In the genomic region with DNA sequence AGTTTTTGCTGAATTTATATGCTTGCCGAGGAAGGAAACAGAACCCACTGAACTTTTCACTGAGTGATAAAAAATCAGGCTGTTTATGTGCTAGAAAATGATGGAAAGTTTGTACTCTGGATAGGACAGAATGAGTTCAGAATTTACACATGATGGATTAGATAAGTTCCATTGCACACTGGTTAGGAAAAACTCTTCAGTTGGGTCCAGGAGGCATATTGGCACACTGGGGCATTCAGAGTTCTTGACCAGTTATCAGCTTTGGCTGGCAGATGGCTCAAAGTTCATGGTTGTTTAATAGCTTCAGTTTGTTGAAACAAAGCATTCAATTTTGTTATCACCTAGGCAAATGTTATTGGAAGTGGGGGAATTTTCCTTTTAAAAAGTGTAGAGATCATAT, we compare ENCODE assay signal across 35 cellular contexts.
"Had no signal": no experiment of that assay in that cellular context is flagged by ENCODE, and none has a peak within 500 bp of the region (broad histone marks: within the 10 kb centered on the region; RNA-seq: fewer than 3 reads in every experiment).

No MANE protein-coding gene starts in this region.

- ATAC-seq: activated CD8-positive, alpha-beta T cell treated with anti-CD3 and anti-CD28 coated beads for 36 hours; activated naive CD4-positive, alpha-beta T cell treated with anti-CD3 and anti-CD28 coated beads, Interleukin-2, amount 50 U/mL, for 72 hours; activated T-cell treated with anti-CD3 and anti-CD28 coated beads, Interleukin-2, amount 50 U/mL, for 4 hours; activated T-cell treated with anti-CD3 and anti-CD28 coated beads, Interleukin-2, amount 50 U/mL, for 72 hours; activated T-helper 17 cell treated with anti-CD3 and anti-CD28 coated beads, Interleukin-2, amount 50 U/mL, for 72 hours; body of pancreas had no signal

- H3K9me3 ChIP-seq: adrenal gland, body of pancreas, breast epithelium had no signal

- DNase-seq: activated B cell treated with CpG ODN at 0.5 μM for 24 hours; activated CD4-positive, alpha-beta memory T cell treated with anti-CD3 and anti-CD28 coated beads for 36 hours; activated CD4-positive, alpha-beta T cell treated with anti-CD3 and anti-CD28 coated beads for 4 hours; activated CD4-positive, alpha-beta T cell treated with anti-CD3 and anti-CD28 coated beads, Interleukin-2, amount 10 ng/mL, durations not matched to agents 24 days and 14 days; activated CD4-positive, alpha-beta T cell treated with anti-CD3 and anti-CD28 coated beads, Interleukin-2, amount 50 U/mL, for 1 hour; activated CD4-positive, alpha-beta T cell treated with anti-CD3 and anti-CD28 coated beads, Interleukin-2, amount 50 U/mL, for 4 hours; activated CD4-positive, CD25-positive, alpha-beta regulatory T cell treated with anti-CD3 and anti-CD28 coated beads, Interleukin-2, amount 50 U/mL, for 72 hours; activated CD8-positive, alpha-beta memory T cell treated with anti-CD3 and anti-CD28 coated beads, Interleukin-2, amount 50 U/mL, for 4 hours; activated CD8-positive, alpha-beta T cell treated with anti-CD3 and anti-CD28 coated beads for 36 hours; activated effector memory CD4-positive, alpha-beta T cell treated with anti-CD3 and anti-CD28 coated beads, Interleukin-2, amount 50 U/mL, for 16 hours; activated gamma-delta T cell treated with Interleukin-2 at 50 U/mL for 16 hours; activated naive CD4-positive, alpha-beta T cell; activated naive CD4-positive, alpha-beta T cell treated with anti-CD3 and anti-CD28 coated beads for 36 hours; activated naive CD4-positive, alpha-beta T cell treated with anti-CD3 and anti-CD28 coated beads, Interleukin-2, amount 50 U/mL, for 16 hours; activated naive CD8-positive, alpha-beta T cell treated with anti-CD3 and anti-CD28 coated beads for 36 hours; activated T-cell treated with anti-CD3 and anti-CD28 coated beads for 4 hours; activated T-cell treated with anti-CD3 and anti-CD28 coated beads, Interleukin-2, amount 50 U/mL, for 1 hour; activated T-cell treated with anti-CD3 and anti-CD28 coated beads, Interleukin-2, amount 50 U/mL, for 4 hours; activated T-cell treated with anti-CD3 and anti-CD28 coated beads, Interleukin-2, amount 50 U/mL, for 72 hours; adrenal gland; amniotic stem cell; aorta; body of pancreas; brain microvascular endothelial cell; central memory CD4-positive, alpha-beta T cell; T-helper 1 cell; T-helper 2 cell; T-helper 9 cell had no signal

- H3K27ac ChIP-seq: adrenal gland, body of pancreas, brain microvascular endothelial cell, breast epithelium, VCaP had no signal

- H3K9me3 Mint-ChIP-seq: activated T-helper 1 cell treated with anti-CD3 and anti-CD28 coated beads, Interleukin-12 subunit alpha, Interleukin-12 subunit beta, Interleukin-2, Interleukin-4 antibody, amounts not matched to agents 30 ng/mL and 10 ng/mL and 1 ng/mL, durations not matched to agents 14 hours and 24 hours and 36 hours had no signal

- H3K27ac Mint-ChIP-seq: activated B cell treated with CpG ODN at 0.5 μM for 24 hours; activated CD4-positive, alpha-beta memory T cell treated with anti-CD3 and anti-CD28 coated beads for 36 hours; activated CD4-positive, alpha-beta T cell treated with anti-CD3 and anti-CD28 coated beads, Interleukin-2, amount 10 ng/mL, durations not matched to agents 24 days and 14 days; activated CD8-positive, alpha-beta T cell treated with anti-CD3 and anti-CD28 coated beads for 36 hours; activated naive CD4-positive, alpha-beta T cell treated with anti-CD3 and anti-CD28 coated beads for 36 hours; activated naive CD4-positive, alpha-beta T cell treated with anti-CD3 and anti-CD28 coated beads, Interleukin-2, amount 50 U/mL, for 72 hours; activated naive CD8-positive, alpha-beta T cell treated with anti-CD3 and anti-CD28 coated beads for 36 hours; activated T-cell treated with anti-CD3 and anti-CD28 coated beads, Interleukin-2, amount 50 U/mL, for 72 hours; activated T-helper 1 cell treated with anti-CD3 and anti-CD28 coated beads, Interleukin-12 subunit alpha, Interleukin-12 subunit beta, Interleukin-2, Interleukin-4 antibody, amounts not matched to agents 30 ng/mL and 10 ng/mL and 1 ng/mL, durations not matched to agents 14 hours and 24 hours and 36 hours; activated T-helper 17 cell treated with anti-CD3 and anti-CD28 coated beads, Interleukin-2, amount 50 U/mL, for 72 hours; T-helper 1 cell treated with Interleukin-12 subunit alpha and Interleukin-12 subunit beta and Interleukin-4 antibody, amounts not matched to agents 30 μg/mL and 1 μg/mL, for 36 hours; T-helper 2 cell treated with Interferon-gamma antibody and Interleukin-4, amounts not matched to agents 5 μg/mL and 100 μg/mL, for 36 hours had no signal

- H3K36me3 ChIP-seq: adrenal gland, brain microvascular endothelial cell, breast epithelium had no signal

- H3K4me1 ChIP-seq: adrenal gland, breast epithelium had no signal

- H3K27me3 ChIP-seq: adrenal gland, body of pancreas, brain microvascular endothelial cell, breast epithelium had no signal

- H3K4me1 Mint-ChIP-seq: activated B cell treated with CpG ODN at 0.5 μM for 24 hours; activated CD4-positive, alpha-beta T cell treated with anti-CD3 and anti-CD28 coated beads, Interleukin-2, amount 10 ng/mL, durations not matched to agents 24 days and 14 days; activated naive CD8-positive, alpha-beta T cell treated with anti-CD3 and anti-CD28 coated beads for 36 hours; activated T-helper 17 cell treated with anti-CD3 and anti-CD28 coated beads, Interleukin-2, amount 50 U/mL, for 72 hours had no signal

- H3K4me3 ChIP-seq: adrenal gland, body of pancreas, breast epithelium had no signal

- H3K4me3 Mint-ChIP-seq: activated B cell treated with CpG ODN at 0.5 μM for 24 hours; activated CD4-positive, alpha-beta memory T cell treated with anti-CD3 and anti-CD28 coated beads for 36 hours; activated CD4-positive, alpha-beta T cell treated with anti-CD3 and anti-CD28 coated beads, Interleukin-2, amount 10 ng/mL, durations not matched to agents 24 days and 14 days; activated CD8-positive, alpha-beta T cell treated with anti-CD3 and anti-CD28 coated beads for 36 hours; activated naive CD4-positive, alpha-beta T cell treated with anti-CD3 and anti-CD28 coated beads for 36 hours; activated naive CD8-positive, alpha-beta T cell treated with anti-CD3 and anti-CD28 coated beads for 36 hours; activated T-cell treated with anti-CD3 and anti-CD28 coated beads, Interleukin-2, amount 50 U/mL, for 4 hours; activated T-cell treated with anti-CD3 and anti-CD28 coated beads, Interleukin-2, amount 50 U/mL, for 72 hours; activated T-helper 1 cell treated with anti-CD3 and anti-CD28 coated beads, Interleukin-12 subunit alpha, Interleukin-12 subunit beta, Interleukin-2, Interleukin-4 antibody, amounts not matched to agents 30 ng/mL and 10 ng/mL and 1 ng/mL, durations not matched to agents 14 hours and 24 hours and 36 hours; activated T-helper 17 cell treated with anti-CD3 and anti-CD28 coated beads, Interleukin-2, amount 50 U/mL, for 72 hours; T-helper 1 cell treated with Interleukin-12 subunit alpha and Interleukin-12 subunit beta and Interleukin-4 antibody, amounts not matched to agents 30 μg/mL and 1 μg/mL, for 36 hours; T-helper 2 cell treated with Interferon-gamma antibody and Interleukin-4, amounts not matched to agents 5 μg/mL and 100 μg/mL, for 36 hours had no signal

- H3K36me3 Mint-ChIP-seq: activated CD4-positive, alpha-beta memory T cell treated with anti-CD3 and anti-CD28 coated beads for 36 hours; activated naive CD4-positive, alpha-beta T cell treated with anti-CD3 and anti-CD28 coated beads, Interleukin-2, amount 50 U/mL, for 72 hours; activated naive CD8-positive, alpha-beta T cell treated with anti-CD3 and anti-CD28 coated beads for 36 hours had no signal

- H3K27me3 Mint-ChIP-seq: activated B cell treated with CpG ODN at 0.5 μM for 24 hours; activated CD4-positive, alpha-beta memory T cell treated with anti-CD3 and anti-CD28 coated beads for 36 hours; activated CD4-positive, alpha-beta T cell treated with anti-CD3 and anti-CD28 coated beads, Interleukin-2, amount 10 ng/mL, durations not matched to agents 24 days and 14 days; activated CD8-positive, alpha-beta T cell treated with anti-CD3 and anti-CD28 coated beads for 36 hours; activated naive CD8-positive, alpha-beta T cell treated with anti-CD3 and anti-CD28 coated beads for 36 hours; activated T-helper 17 cell treated with anti-CD3 and anti-CD28 coated beads, Interleukin-2, amount 50 U/mL, for 72 hours had no signal
